8 cellular contexts compared by ENCODE assay signal in genomic region chr22:21735198-21736083, GRCh38. TPM values are rescaled to one million over a fixed set of nuclear protein-coding genes. Genes with fewer than 3 reads are reported as not detected.
DNase-seq lines count a peak whose midpoint lies in the region; ATAC-seq, FAIRE-seq and TF ChIP-seq lines count a peak whose summit lies in the region.

TSS of gene YPEL1 (minus strand) at chr22:21735794. CDS start at chr22:21710744, 25,050 bp downstream.

- no peaks in the 10 kb centered on the region for H3K36me3 ChIP-seq in mucosa of descending colon (ENCODE audit: low read depth)

- peaks cover 8% of the 10 kb centered on the region for H3K4me1 ChIP-seq in mucosa of descending colon (ENCODE audit: low read depth)

- H3K4me3 ChIP-seq in epithelial cell of proximal tubule (ENCODE audit: low read depth, low read length) = peak within 1 kb of the TSS; percentile 69
- H3K4me3 ChIP-seq in mucosa of descending colon = peak within 1 kb of the TSS; percentile 12

- no peaks in the 10 kb centered on the region for H3K9me3 ChIP-seq in mucosa of descending colon

- ATAC-seq in GM21515 (IDR thresholded peaks at IDR 0.05; ENCODE audit: unreplicated experiment) = peak; percentile 77
- ATAC-seq in mucosa of descending colon = peak; percentile 98

- intact Hi-C loops in mucosa of descending colon (cut with DNase I, micrococcal nuclease) = no loop called here

- no peak for FAIRE-seq in D721Med (lab: Jason Lieb, UNC)

- TF ChIP-seq CTCF in D721Med (IDR thresholded peaks at IDR 0.05; ENCODE audit: insufficient read depth, missing control alignments) (no peak), epithelial cell of proximal tubule (conservative IDR thresholded peaks at IDR 0.05; ENCODE audit: low read depth, low read length) (no peak), mucosa of descending colon (IDR thresholded peaks at IDR 0.05) (no peak)

- DNase-seq in D721Med (ENCODE audit: insufficient read length, low spot score) (peak; percentile 94), HuH-7 (ENCODE audit: low spot score) (peak; percentile 98), OCI-M1 (lab: John Stamatoyannopoulos, UW) (peak; percentile 99), activated T-cell treated with anti-CD3 and anti-CD28 coated beads for 48 hours (ENCODE audit: low read depth) (peak; percentile 96), epithelial cell of proximal tubule (ENCODE audit: low read depth) (no peak), mucosa of descending colon (peak; percentile 97 to 99 (median 98))
- DNase-seq in stimulated activated CD8-positive, alpha-beta memory T cell treated with anti-CD3 and anti-CD28 coated beads, Interleukin-2, amount 100 ng/mL, for 48 hours (ENCODE audit: low read depth in 2 of 2) = peak; percentile 91 to 92

RNA-seq across cellular contexts. Expression of gene YPEL1, which starts in this region (rescaled TPM):
- total RNA-seq in epithelial cell of proximal tubule (1.5 and 7.3 TPM in 2 replicates), mucosa of descending colon (1 to 10 TPM; 2.7 to 6.8 (median 2.8) TPM)
